ENCODE assay signal across 9 cellular contexts in genomic region chr13:48977973-48978372, GRCh38. TPM values are rescaled to one million over a fixed set of nuclear protein-coding genes. Genes with fewer than 3 reads are reported as not detected.
DNase-seq lines count a peak whose midpoint lies in the region; ATAC-seq and TF ChIP-seq lines count a peak whose summit lies in the region.
"Had no signal": no experiment of that assay in that cellular context is flagged by ENCODE, and none has a peak within 500 bp of the region (broad histone marks: within the 10 kb centered on the region; RNA-seq: fewer than 3 reads in every experiment).

No MANE protein-coding gene starts in this region.

- peak overlapping the region; percentile 73 to 88 for H3K4me3 ChIP-seq in SK-N-SH (ENCODE audit: low read depth in 2 of 2, low read length in 1 of 2)
- peak overlapping the region; percentile 80 for H3K4me3 ChIP-seq in PC-3 (ENCODE audit: low read length)
- H3K4me3 ChIP-seq in epithelial cell of proximal tubule (ENCODE audit: low read depth, low read length): peak overlapping the region; percentile 72
- peak overlapping the region; percentile 83 for H3K4me3 ChIP-seq in skeletal muscle cell (ENCODE audit: low read depth, low read length)

- TF ChIP-seq RAD21 in SK-N-SH (IDR thresholded peaks at IDR 0.05; ENCODE audit: low read length): no peak

- TF ChIP-seq CTCF in SK-N-SH (IDR thresholded peaks at IDR 0.05) (no peak), PC-3 (conservative IDR thresholded peaks at IDR 0.05; ENCODE audit: low read depth, low read length) (no peak), epithelial cell of proximal tubule (conservative IDR thresholded peaks at IDR 0.05; ENCODE audit: low read depth, low read length) (no peak)

- 5% methylated on average over 3 of the region's 3 CpGs for WGBS in SK-N-SH (ENCODE audit: low lambda C conversion rate)

- H3F3A ChIP-seq in SK-N-SH (replicated peaks; ENCODE audit: insufficient read depth) (peaks cover 37% of the 10 kb centered on the region), PC-3 (ENCODE audit: low read length, unreplicated experiment) (no peaks in the 10 kb centered on the region)

- no peak overlapping the region for H2AFZ ChIP-seq in SK-N-SH (ENCODE audit: low read depth)
- no peak overlapping the region for H2AFZ ChIP-seq in PC-3 (ENCODE audit: low read length)

- POLR2A ChIA-PET in SK-N-SH (lab: Yijun Ruan, JAX): no interaction called here
- POLR2A ChIA-PET in PC-3 (lab: Charles Lee; ENCODE audit: unreplicated experiment): no interaction called here

- H3K27me3 ChIP-seq in SK-N-SH (ENCODE audit: insufficient read depth): no peaks in the 10 kb centered on the region
- no peaks in the 10 kb centered on the region for H3K27me3 ChIP-seq in PC-3 (ENCODE audit: low read length)

- H3K4me2 ChIP-seq in SK-N-SH: peak overlapping the region; percentile 78
- H3K4me2 ChIP-seq in PC-3 (ENCODE audit: low read length): peak overlapping the region; percentile 95

- CTCF ChIA-PET in SK-N-SH (lab: Yijun Ruan, JAX) (no interaction called here), PC-3 (lab: Charles Lee) (no interaction called here)

- TF ChIP-seq EP300 in SK-N-SH (IDR thresholded peaks at IDR 0.05; ENCODE audit: borderline replicate concordance in 1 of 2, low read depth in 1 of 2, low read length in 1 of 2): no peak; a peak in 1 of 4 replicates

- peaks cover 76% of the 10 kb centered on the region for H3K79me2 ChIP-seq in SK-N-SH (ENCODE audit: insufficient read depth)
- H3K79me2 ChIP-seq in PC-3 (ENCODE audit: low read length): peaks cover 70% of the 10 kb centered on the region

- no peaks in the 10 kb centered on the region for H3K9me3 ChIP-seq in SK-N-SH
- 0 out of 2 replicates have a peak, but pooled peaks cover 10% of the 10 kb centered on the region for H3K9me3 ChIP-seq in PC-3 (ENCODE audit: low read length)

- no TSS peak for BruUV-seq in PC-3 (replicated peaks; lab: Mats Ljungman, UMichigan)

- no peak for DNase-seq in SK-N-SH
- peak; percentile 13 for DNase-seq in PC-3
- no peak for DNase-seq in epithelial cell of proximal tubule (ENCODE audit: low read depth)
- DNase-seq in skeletal muscle cell (ENCODE audit: low read depth): no peak
- no peak for DNase-seq in pons (ENCODE audit: low spot score)
- DNase-seq: activated CD8-positive, alpha-beta memory T cell treated with anti-CD3 and anti-CD28 coated beads, Interleukin-2, amount 50 U/mL, for 48 hours had no signal

- ATAC-seq in SK-N-SH treated with all-trans-retinoic acid at 6 μM for 48 hours (no peak), PC-3 (no peak), HG02623 (IDR thresholded peaks at IDR 0.05; ENCODE audit: unreplicated experiment) (no peak), HG02678 (IDR thresholded peaks at IDR 0.05; ENCODE audit: unreplicated experiment) (no peak)

- peak overlapping the region; percentile 39 to 97 for H3K27ac ChIP-seq in SK-N-SH (ENCODE audit: low read depth in 2 of 2, low read length in 1 of 2)
- no peak overlapping the region for H3K27ac ChIP-seq in PC-3 (ENCODE audit: low read length)

- H3K36me3 ChIP-seq in SK-N-SH (replicated peaks in 1 of 2; ENCODE audit: control insufficient read depth in 1 of 2, insufficient read depth in 2 of 2, low read length in 1 of 2) (peaks cover 0 to 16% of the 10 kb centered on the region in 2 experiments), PC-3 (ENCODE audit: low read depth, low read length) (no peaks in the 10 kb centered on the region)

- H3K9me2 ChIP-seq in SK-N-SH (no peaks in the 10 kb centered on the region), PC-3 (replicated peaks; ENCODE audit: low read length) (no peaks in the 10 kb centered on the region)

- H3K4me1 ChIP-seq in SK-N-SH (ENCODE audit: control insufficient read depth in 1 of 2, insufficient read depth in 2 of 2, low read depth in 1 of 2, low read length in 1 of 2): peaks cover 14 to 27% of the 10 kb centered on the region in 2 experiments; a peak in 3 of 4 replicates
- peaks cover 23% of the 10 kb centered on the region for H3K4me1 ChIP-seq in PC-3 (ENCODE audit: insufficient read depth, low read length)

- intact Hi-C loops in PC-3 (cut with micrococcal nuclease): loop anchor here (2.0 to 5.0 kb wide), 5 partner anchors 86 to 201 kb away; no protein-coding TSS in a partner anchor

- H4K20me1 ChIP-seq in SK-N-SH (ENCODE audit: insufficient read depth): peaks cover 41% of the 10 kb centered on the region; the same call in 1 of the 2 replicates
- H4K20me1 ChIP-seq in PC-3 (ENCODE audit: low read length): peaks cover 12% of the 10 kb centered on the region

- H3K9ac ChIP-seq in SK-N-SH: peak overlapping the region; percentile 87
- H3K9ac ChIP-seq in PC-3 (ENCODE audit: low read length): peak overlapping the region; percentile 94

TF ChIP-seq in SK-N-SH, 30 proteins besides CTCF, POLR2A, EP300 and RAD21:
- TF ChIP-seq POLR2AphosphoS5 (IDR thresholded peaks at IDR 0.05; ENCODE audit: low read depth, low read length): no peak
- no peak for TF ChIP-seq IRF3 (IDR thresholded peaks at IDR 0.05; ENCODE audit: low read depth, low read length)
- no peak for TF ChIP-seq GATA2 (CRISPR knock-in tag; IDR thresholded peaks at IDR 0.05)
- no peak for TF ChIP-seq MXI1 (IDR thresholded peaks at IDR 0.05; ENCODE audit: low read depth, low read length)
- TF ChIP-seq TEAD4 (IDR thresholded peaks at IDR 0.05; ENCODE audit: borderline replicate concordance, insufficient read depth): no peak
- TF ChIP-seq SIN3A (IDR thresholded peaks at IDR 0.05; ENCODE audit: borderline replicate concordance, low read depth, low read length): no peak
- TF ChIP-seq NFIC (IDR thresholded peaks at IDR 0.05; ENCODE audit: borderline replicate concordance): no peak
- TF ChIP-seq JUND (IDR thresholded peaks at IDR 0.05): peak; percentile 75
- TF ChIP-seq FOSL2 (IDR thresholded peaks at IDR 0.05; ENCODE audit: borderline replicate concordance, low read depth): peak; percentile 82

TF ChIP-seq in SK-N-SH treated with all-trans-retinoic acid at 6 μM for 48 hours, 23 proteins besides CTCF, POLR2A, EP300 and RAD21 (continues in another document):
- no peak for TF ChIP-seq ZNF8 (CRISPR knock-in tag; IDR thresholded peaks at IDR 0.05)
- no peak for TF ChIP-seq ZNF70 (CRISPR knock-in tag; IDR thresholded peaks at IDR 0.05)
- TF ChIP-seq TOX (CRISPR knock-in tag; IDR thresholded peaks at IDR 0.05; ENCODE audit: borderline replicate concordance): no peak
- TF ChIP-seq TSHZ2 (CRISPR knock-in tag; IDR thresholded peaks at IDR 0.05): no peak
- TF ChIP-seq CREB5 (CRISPR knock-in tag; IDR thresholded peaks at IDR 0.05; ENCODE audit: low read depth): no peak
- TF ChIP-seq CSRNP3 (CRISPR knock-in tag; IDR thresholded peaks at IDR 0.05): no peak
- no peak for TF ChIP-seq GLIS3 (CRISPR knock-in tag; IDR thresholded peaks at IDR 0.05)

RNA-seq across cellular contexts. Expression of gene FNDC3A, which starts 2.3 kb away (rescaled TPM):
- polyA plus RNA-seq in SK-N-SH (2012; rRNA removed): 27.7 and 37.7 TPM in 2 replicates
- 33.6 and 36.5 TPM in 2 replicates for polyA plus RNA-seq in SK-N-SH (2012; cell fraction: cytosol; rRNA removed)
- 21.3 and 56.2 TPM in 2 replicates for polyA plus RNA-seq in SK-N-SH (2012; cell fraction: nucleus; rRNA removed)
- total RNA-seq in PC-3 (2014; rRNA removed) (13.3 and 15.6 TPM in 2 replicates), epithelial cell of proximal tubule (27.2 and 32.8 TPM in 2 replicates)
